Comparison of ENCODE assay signal across 22 cellular contexts in the genomic region with DNA sequence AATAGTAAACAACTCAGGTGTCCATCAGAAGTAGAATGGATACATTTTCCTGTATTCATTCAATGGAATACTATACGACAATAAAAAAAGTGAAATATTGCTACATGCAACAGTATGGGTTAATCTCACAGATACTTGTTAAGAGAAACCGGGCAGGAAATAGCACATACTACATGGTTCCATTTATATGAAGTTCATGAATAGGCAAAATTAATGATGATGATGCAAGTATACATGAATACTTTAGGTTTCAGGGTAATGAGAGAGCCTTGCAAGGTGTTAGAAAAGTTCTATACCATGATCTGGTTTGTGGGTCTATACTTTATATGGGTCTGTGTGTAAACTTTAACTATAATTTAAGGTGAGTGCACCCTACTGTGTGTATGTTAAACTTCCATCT.
"Had no signal": no experiment of that assay in that cellular context is flagged by ENCODE, and none has a peak within 500 bp of the region (broad histone marks: within the 10 kb centered on the region; RNA-seq: fewer than 3 reads in every experiment).

No MANE protein-coding gene starts in this region.

- H3K27ac ChIP-seq: HL-60, KMS-11, SJSA1, SK-N-MC had no signal

- H3K36me3 ChIP-seq: SJSA1 had no signal

- H3K9ac ChIP-seq: KMS-11 had no signal

- H3K4me3 ChIP-seq: SJSA1, SK-N-MC had no signal

- H3K4me1 ChIP-seq: SJSA1 had no signal

- H3K4me2 ChIP-seq: KMS-11 had no signal

- H3K9me3 ChIP-seq: SJSA1 had no signal

- DNase-seq: Kasumi-1, MM.1S, NCI-H1092 treated with DMSO at 0.1 percent for 48 hours, NCI-H1436, NCI-H187, NCI-H2029, NCI-H2081 treated with DMSO at 0.1 percent for 48 hours, NCI-H2171, NCI-H226, NCI-H446, NCI-H510A, NCI-H524 treated with DMSO at 0.1 percent for 48 hours, NCI-H69, NCI-H774, Right ventricle myocardium superior, RPMI8226, SIG-M5 had no signal

- FAIRE-seq: HTR-8/SVneo had no signal
